In genomic region chr2:14475994-14476393, GRCh38 we compare ENCODE assay signal across 20 cellular contexts.
DNase-seq lines count a peak whose midpoint lies in the region; ATAC-seq, FAIRE-seq and TF ChIP-seq lines count a peak whose summit lies in the region.
"Had no signal": no experiment of that assay in that cellular context is flagged by ENCODE, and none has a peak within 500 bp of the region (broad histone marks: within the 10 kb centered on the region; RNA-seq: fewer than 3 reads in every experiment).

No MANE protein-coding gene starts in this region.

- no peak overlapping the region for H3K14ac ChIP-seq in IMR-90 (replicated peaks; ENCODE audit: low read depth, low read length)

- peaks cover 6% of the 10 kb centered on the region for H3K36me3 Mint-ChIP-seq in natural killer cell
- H3K36me3 Mint-ChIP-seq: CD4-positive, alpha-beta memory T cell had no signal

- no peak overlapping the region for H2BK120ac ChIP-seq in IMR-90 (ENCODE audit: low read depth, low read length)

- in situ Hi-C loops in HepG2 (cut with HindIII; ENCODE audit: extremely low pct_ligation_motif_present, low pct_unique_long_range_greater_than_20kb) (no loop called here), IMR-90 (cut with MboI; ENCODE audit: low sequenced_read_pairs) (no loop called here)

- H2AFZ ChIP-seq in HepG2 (ENCODE audit: low read length): no peak overlapping the region
- no peak overlapping the region for H2AFZ ChIP-seq in IMR-90 (replicated peaks; ENCODE audit: low read length, poor library complexity)
- H2AFZ ChIP-seq: GM23248 had no signal

- H3K4me3 Mint-ChIP-seq in natural killer cell: no peak overlapping the region
- H3K4me3 Mint-ChIP-seq: B cell; CD4-positive, alpha-beta memory T cell had no signal

- no peaks in the 10 kb centered on the region for H3K27me3 Mint-ChIP-seq in natural killer cell (ENCODE audit: low read depth in 2 of 2)
- H3K27me3 Mint-ChIP-seq: B cell; CD4-positive, alpha-beta memory T cell had no signal

- H2BK20ac ChIP-seq in IMR-90 (ENCODE audit: low read depth, low read length): no peak overlapping the region

- no peak overlapping the region for H2BK5ac ChIP-seq in IMR-90 (ENCODE audit: low read depth, low read length, poor library complexity, severe bottlenecking)

- no peak for ATAC-seq in HepG2
- no peak for ATAC-seq in right lobe of liver
- ATAC-seq in IMR-90 (ENCODE audit: low read depth): no peak
- no peak for ATAC-seq in GM21786 (IDR thresholded peaks at IDR 0.05; ENCODE audit: unreplicated experiment)
- ATAC-seq in natural killer cell: no peak
- ATAC-seq: HCT116 had no signal

- BruUV-seq in HepG2 (replicated peaks; lab: Mats Ljungman, UMichigan) (no TSS peak), IMR-90 (replicated peaks; lab: Mats Ljungman, UMichigan) (no TSS peak)

- H2AK5ac ChIP-seq in IMR-90 (ENCODE audit: low read depth, low read length): no peak overlapping the region

- POLR2A ChIA-PET in HepG2 (lab: Yijun Ruan, JAX) (no interaction called here), IMR-90 (lab: Charles Lee; ENCODE audit: unreplicated experiment) (no interaction called here)

- no peak overlapping the region for H4K8ac ChIP-seq in IMR-90 (ENCODE audit: low read depth in 2 of 2, low read length in 2 of 2)

- no peak overlapping the region for H3K9ac ChIP-seq in HepG2 (ENCODE audit: insufficient read depth, low read depth, low read length)
- H3K9ac ChIP-seq in IMR-90 (ENCODE audit: low read depth, low read length): no peak overlapping the region
- H3K9ac ChIP-seq: GM23248 had no signal

- no peaks in the 10 kb centered on the region for H3K79me2 ChIP-seq in HepG2 (ENCODE audit: insufficient read depth, low read length)

- H3K27me3 ChIP-seq in HepG2 (ENCODE audit: control insufficient read depth in 1 of 2, insufficient read depth in 2 of 2, low read length in 2 of 2) (no peaks in the 10 kb centered on the region), right lobe of liver (no peaks in the 10 kb centered on the region), IMR-90 (ENCODE audit: control insufficient read depth, insufficient read depth, low read length) (no peaks in the 10 kb centered on the region)

- H3K4me2 ChIP-seq in HepG2 (ENCODE audit: low read depth, low read length) (no peak overlapping the region), IMR-90 (ENCODE audit: low read depth, low read length) (no peak overlapping the region)

- no peak overlapping the region for H3K18ac ChIP-seq in IMR-90 (ENCODE audit: low read depth, low read length)

- no peaks in the 10 kb centered on the region for H3K4me1 Mint-ChIP-seq in natural killer cell
- H3K4me1 Mint-ChIP-seq: B cell; CD4-positive, alpha-beta memory T cell had no signal

- no peaks in the 10 kb centered on the region for H3K36me3 ChIP-seq in HepG2 (replicated peaks in 1 of 2; ENCODE audit: control insufficient read depth in 1 of 2, insufficient read depth in 2 of 2, low read length in 2 of 2)
- H3K36me3 ChIP-seq in right lobe of liver: no peaks in the 10 kb centered on the region
- H3K36me3 ChIP-seq in IMR-90 (ENCODE audit: control insufficient read depth, insufficient read depth, low read length): no peaks in the 10 kb centered on the region

- WGBS in HepG2 (ENCODE audit: low lambda C conversion rate): 5% methylated on average over 5 of the region's 5 CpGs
- WGBS in right lobe of liver (ENCODE audit: insufficient coverage, low coverage, low lambda C conversion rate, missing lambda C conversion rate): 60% methylated on average over 5 of the region's 5 CpGs
- WGBS in IMR-90 (ENCODE audit: extremely low coverage in 2 of 2, insufficient read length in 1 of 2), 2 experiments: no CpG with 5 or more reads among the region's 5 CpGs

- no peak overlapping the region for H4K5ac ChIP-seq in IMR-90 (ENCODE audit: low read depth, low read length)

- TF ChIP-seq POLR2A in HepG2 (IDR thresholded peaks at IDR 0.05; ENCODE audit: insufficient read depth in 1 of 2, low read depth in 2 of 2, low read length in 2 of 2) (no peak), right lobe of liver (IDR thresholded peaks at IDR 0.05) (no peak), IMR-90 (IDR thresholded peaks at IDR 0.05; ENCODE audit: low read depth, low read length) (no peak)

- DNase-seq in HepG2 (ENCODE audit: low spot score) (no peak), right lobe of liver (no peak), IMR-90 (no peak), RPMI7951 (ENCODE audit: low read depth) (peak; percentile 37), natural killer cell (no peak), NAMALWA (ENCODE audit: low spot score) (no peak)
- DNase-seq: 8988T; CD4-positive, alpha-beta memory T cell; COR-L47; DMS153; DMS79 treated with DMSO at 0.1 percent for 48 hours; EL; GM23248 had no signal

- peaks cover 0 to 6% of the 10 kb centered on the region in 2 donors for H3K9me3 Mint-ChIP-seq in natural killer cell

- TF ChIP-seq EP300 in HepG2 (IDR thresholded peaks at IDR 0.05; ENCODE audit: low read depth in 2 of 2, low read length in 2 of 2): no peak
- TF ChIP-seq EP300 in HepG2 (CRISPR knock-in tag; IDR thresholded peaks at IDR 0.05; ENCODE audit: borderline replicate concordance): no peak

- H3K79me1 ChIP-seq in IMR-90 (ENCODE audit: low read depth in 1 of 2, low read length in 2 of 2): no peaks in the 10 kb centered on the region

- H4K20me1 ChIP-seq in HepG2 (ENCODE audit: insufficient read depth, low read length): no peaks in the 10 kb centered on the region
- no peaks in the 10 kb centered on the region for H4K20me1 ChIP-seq in IMR-90 (ENCODE audit: insufficient read depth, low read length)

- no peak overlapping the region for H3K27ac Mint-ChIP-seq in natural killer cell
- H3K27ac Mint-ChIP-seq: B cell; CD4-positive, alpha-beta memory T cell had no signal

- TF ChIP-seq CTCF in HepG2 (CRISPR knock-in tag; IDR thresholded peaks at IDR 0.05) (no peak), right lobe of liver (IDR thresholded peaks at IDR 0.05) (no peak), IMR-90 (conservative IDR thresholded peaks at IDR 0.05; ENCODE audit: low read depth, low read length) (no peak), natural killer cell (IDR thresholded peaks at IDR 0.05) (no peak)

- H2AK9ac ChIP-seq in IMR-90 (replicated peaks; ENCODE audit: low read depth, low read length, poor library complexity): no peak overlapping the region

- dilution Hi-C loops in IMR-90 (cut with HindIII; ENCODE audit: low sequenced_read_pairs, unreplicated experiment): no loop called here

- no peak overlapping the region for H3K4ac ChIP-seq in IMR-90 (ENCODE audit: low read depth, low read length)

- H3K4me3 ChIP-seq in HepG2 (replicated peaks in 1 of 3; ENCODE audit: insufficient read depth in 1 of 3, low read depth in 2 of 3, low read length in 3 of 3) (no peak overlapping the region), right lobe of liver (no peak overlapping the region), IMR-90 (ENCODE audit: insufficient read depth, low read depth, low read length) (no peak overlapping the region)
- H3K4me3 ChIP-seq: GM23248 had no signal

- CTCF ChIA-PET in HepG2 (lab: Yijun Ruan, JAX; ENCODE audit: low intra/inter-chr PET ratio, low total read pairs) (no interaction called here), IMR-90 (lab: Yijun Ruan, JAX) (interaction anchor here (0.6 kb wide), 1 partner anchor 985 kb away, joined by 3 read pairs; no protein-coding TSS in a partner anchor)

- TF ChIP-seq RAD21 in HepG2 (CRISPR knock-in tag; IDR thresholded peaks at IDR 0.05): no peak
- no peak for TF ChIP-seq RAD21 in IMR-90 (IDR thresholded peaks at IDR 0.05; ENCODE audit: low read length)

- no peak overlapping the region for H4K91ac ChIP-seq in IMR-90 (ENCODE audit: insufficient read depth, low read depth, low read length)

- H3K9me3 ChIP-seq in HepG2 (ENCODE audit: low read length) (peaks cover 95% of the 10 kb centered on the region), right lobe of liver (no peaks in the 10 kb centered on the region), IMR-90 (ENCODE audit: control insufficient read depth, insufficient read depth, low read length) (no peaks in the 10 kb centered on the region)

- H3K4me1 ChIP-seq in HepG2 (ENCODE audit: insufficient read depth, low read length) (no peaks in the 10 kb centered on the region), right lobe of liver (peaks cover 0 to 19% (median 4%) of the 10 kb centered on the region in 4 donors), IMR-90 (ENCODE audit: control insufficient read depth, insufficient read depth, low read length) (no peaks in the 10 kb centered on the region)

- intact Hi-C loops in HepG2 (cut with micrococcal nuclease; ENCODE audit: unreplicated experiment) (no loop called here), right lobe of liver (cut with DNase I) (no loop called here), IMR-90 (cut with micrococcal nuclease) (no loop called here), natural killer cell (cut with micrococcal nuclease) (no loop called here)

- no peak overlapping the region for H3K56ac ChIP-seq in IMR-90 (ENCODE audit: extremely low read depth, insufficient read depth, low read length)

- no peaks in the 10 kb centered on the region for H3K9me1 ChIP-seq in IMR-90 (ENCODE audit: insufficient read depth, low read length)

- no peak overlapping the region for H3K27ac ChIP-seq in HepG2 (ENCODE audit: extremely low read length, insufficient read depth, low read length)
- no peak overlapping the region for H3K27ac ChIP-seq in right lobe of liver
- H3K27ac ChIP-seq in IMR-90 (ENCODE audit: insufficient read depth, low read length): no peak overlapping the region
- H3K27ac ChIP-seq: C4-2B, GM23248 had no signal

- no peak for FAIRE-seq in HepG2 (lab: Jason Lieb, UNC)
- FAIRE-seq: D721Med, G401.6, H54 had no signal

- no peak overlapping the region for H3K23ac ChIP-seq in IMR-90 (ENCODE audit: low read depth, low read length)

- no peak overlapping the region for H2BK15ac ChIP-seq in IMR-90 (ENCODE audit: low read depth, low read length)

TF ChIP-seq in HepG2, 621 proteins besides CTCF, POLR2A, EP300 and RAD21 (continues in another document):
- peak; percentile 68; the same call in 1 of the 2 replicates for TF ChIP-seq RAD51 (IDR thresholded peaks at IDR 0.05; ENCODE audit: borderline replicate concordance)
- TF ChIP-seq NFE2L2 (IDR thresholded peaks at IDR 0.05; ENCODE audit: low read length): peak; percentile 18; the same call in 1 of the 2 replicates
- TF ChIP-seq PAF1 (CRISPR knock-in tag; IDR thresholded peaks at IDR 0.05): no peak

TF ChIP-seq in IMR-90, 13 proteins besides CTCF, POLR2A, EP300 and RAD21:
- no peak for TF ChIP-seq CHD1 (IDR thresholded peaks at IDR 0.05; ENCODE audit: low read depth, low read length)
- peak; percentile 67 for TF ChIP-seq NFE2L2 (IDR thresholded peaks at IDR 0.05; ENCODE audit: low read depth, low read length)
